In the genomic region with DNA sequence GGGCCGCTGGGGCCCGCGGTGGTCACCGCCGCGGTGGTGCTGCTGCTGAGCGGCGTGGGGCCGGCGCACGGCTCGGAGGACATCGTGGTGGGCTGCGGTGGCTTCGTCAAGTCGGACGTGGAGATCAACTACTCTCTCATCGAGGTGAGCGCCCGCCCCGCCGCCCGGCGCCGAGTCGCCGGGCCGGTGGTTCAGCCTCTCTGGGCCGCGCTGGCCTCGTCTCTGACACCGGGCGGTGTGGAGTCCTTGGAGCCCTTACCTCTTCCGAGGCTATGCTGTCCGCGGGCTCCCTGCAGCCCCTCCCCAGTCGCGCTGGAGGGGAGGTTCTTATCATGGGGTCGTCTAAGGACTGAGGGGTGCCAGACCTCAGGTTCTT, we compare ENCODE assay signal across 8 cellular contexts. TPM values are rescaled to one million over a fixed set of nuclear protein-coding genes. Genes with fewer than 3 reads are reported as not detected.
DNase-seq lines count a peak whose midpoint lies in the region; ATAC-seq, FAIRE-seq and TF ChIP-seq lines count a peak whose summit lies in the region.
"Not testable (repeated sequence)": the region's sequence is repeated elsewhere in the genome, so short reads cannot be mapped to it uniquely, and the experiment has no call there.

No MANE protein-coding gene starts in this region.

- H3K27ac Mint-ChIP-seq in CD4-positive, alpha-beta T cell; GM23338: not testable (repeated sequence)

- H3K79me2 ChIP-seq in GM23338 (replicated peaks; ENCODE audit: insufficient read depth): peaks cover 12% of the 10 kb centered on the region
- H3K79me2 ChIP-seq in K562 (ENCODE audit: control insufficient read depth, insufficient read depth, low read length): not testable (repeated sequence)

- TF ChIP-seq POLR2A in K562 (conservative IDR thresholded peaks at IDR 0.05): not testable (repeated sequence)

- H3K9me2 ChIP-seq in GM23338 (ENCODE audit: insufficient read depth): not testable (repeated sequence)

- not testable (repeated sequence) for H2AFZ ChIP-seq in GM23338; K562 (ENCODE audit: low read depth, low read length)

- not testable (repeated sequence) for H3K36me3 ChIP-seq in GM23338 (ENCODE audit: insufficient read depth); Panc1 (ENCODE audit: control insufficient read depth, insufficient read depth, low read length); K562 (ENCODE audit: control insufficient read depth, insufficient read depth, low read length); left ventricle myocardium inferior

- not testable (repeated sequence) for H3K9ac ChIP-seq in K562 (ENCODE audit: insufficient read depth in 1 of 2, low read depth in 2 of 2, low read length in 2 of 2)

- not testable (repeated sequence) for H3K9me3 Mint-ChIP-seq in CD4-positive, alpha-beta T cell; GM23338

- no CpG with 5 or more reads among the region's 39 CpGs for WGBS in K562 (ENCODE audit: insufficient coverage, low coverage, missing lambda C conversion rate)

- in situ Hi-C loops in Panc1 (cut with HindIII; ENCODE audit: low pct_unique_long_range_greater_than_20kb, low sequenced_read_pairs): not testable (repeated sequence)
- in situ Hi-C loops in K562 (cut with MboI): loop anchor here (10.0 kb wide), 1 partner anchor 1401 kb away; the partner anchor contains the start of gene NOMO3

- BruUV-seq in Panc1 (replicated peaks; lab: Mats Ljungman, UMichigan): not testable (repeated sequence)
- TSS peak; percentile 70 for BruUV-seq in K562 (replicated peaks; lab: Mats Ljungman, UMichigan)

- not testable (repeated sequence) for H3K27me3 Mint-ChIP-seq in CD4-positive, alpha-beta T cell; GM23338 (ENCODE audit: insufficient read depth, low read depth, poor library complexity)

- not testable (repeated sequence) for DNase-seq in CD4-positive, alpha-beta T cell; GM23338 (ENCODE audit: low spot score); Panc1 (ENCODE audit: low read depth, low spot score); K562 (ENCODE audit: extremely low read depth in 1 of 4, low spot score in 3 of 4); left ventricle myocardium inferior; sciatic nerve (ENCODE audit: low spot score)

- CTCF ChIA-PET in CD4-positive, alpha-beta T cell (lab: Charles Lee): interaction anchor here (1.2 kb wide), 1 partner anchor 222 kb away, joined by 4 read pairs; the partner anchor contains the start of gene NTAN1
- CTCF ChIA-PET in Panc1 (lab: Charles Lee); K562 (lab: Yijun Ruan, JAX; ENCODE audit: low intra/inter-chr PET ratio): not testable (repeated sequence)

- not testable (repeated sequence) for H4K20me1 ChIP-seq in GM23338 (replicated peaks; ENCODE audit: insufficient read depth); K562 (replicated peaks; ENCODE audit: control insufficient read depth, insufficient read depth, low read length)

- H3K4me2 ChIP-seq in GM23338; K562 (ENCODE audit: insufficient read depth, low read length): not testable (repeated sequence)

- ATAC-seq in CD4-positive, alpha-beta T cell (ENCODE audit: poor library complexity): peak; percentile 19
- ATAC-seq in GM19351 (IDR thresholded peaks at IDR 0.05; ENCODE audit: unreplicated experiment) (peak; percentile 47), GM23338 (peak; percentile 73), HG03135 (IDR thresholded peaks at IDR 0.05; ENCODE audit: unreplicated experiment) (peak; percentile 42), Panc1 (peak; percentile 67), K562 (peak; percentile 68), sciatic nerve (peak; percentile 3)

- H3F3A ChIP-seq in GM23338 (replicated peaks; ENCODE audit: low read depth): not testable (repeated sequence)

- H3K36me3 Mint-ChIP-seq in CD4-positive, alpha-beta T cell (ENCODE audit: low read depth); GM23338 (ENCODE audit: low read depth): not testable (repeated sequence)

- POLR2A ChIA-PET in CD4-positive, alpha-beta T cell (lab: Charles Lee); Panc1 (lab: Charles Lee); K562 (lab: Yijun Ruan, JAX): not testable (repeated sequence)

- H3K4me1 ChIP-seq in GM23338 (ENCODE audit: insufficient read depth); Panc1 (ENCODE audit: control insufficient read depth, insufficient read depth, low read length); K562 (replicated peaks in 1 of 2; ENCODE audit: control insufficient read depth in 2 of 2, insufficient read depth in 2 of 2, low read length in 2 of 2); left ventricle myocardium inferior: not testable (repeated sequence)

- not testable (repeated sequence) for H3K27ac ChIP-seq in CD4-positive, alpha-beta T cell (ENCODE audit: low read depth, low read length); GM23338 (ENCODE audit: low read depth); Panc1 (ENCODE audit: low read length); K562 (ENCODE audit: extremely low read depth, low read depth, low read length); left ventricle myocardium inferior (replicated peaks)

- not testable (repeated sequence) for H3K4me3 Mint-ChIP-seq in CD4-positive, alpha-beta T cell; GM23338

- H3K4me3 ChIP-seq in GM23338, K562: not testable (repeated sequence)
- H3K4me3 ChIP-seq in Panc1 (ENCODE audit: low read depth in 2 of 2, low read length in 2 of 2) (peak overlapping the region in 1 of 2 experiments; percentile 19; a peak in 2 of 4 replicates), left ventricle myocardium inferior (peak overlapping the region; percentile 50)

- not testable (repeated sequence) for H3K4me1 Mint-ChIP-seq in CD4-positive, alpha-beta T cell (ENCODE audit: low read depth); GM23338

- TF ChIP-seq CTCF in CD4-positive, alpha-beta T cell (IDR thresholded peaks at IDR 0.05); GM23338 (conservative IDR thresholded peaks at IDR 0.05; ENCODE audit: low read depth in 2 of 2); Panc1 (IDR thresholded peaks at IDR 0.05); K562 (IDR thresholded peaks at IDR 0.05 in 2 of 3, conservative IDR thresholded peaks at IDR 0.05 in 1 of 3; ENCODE audit: insufficient read depth in 2 of 3, low read depth in 1 of 3, low read length in 3 of 3); left ventricle myocardium inferior (IDR thresholded peaks at IDR 0.05; ENCODE audit: borderline replicate concordance): not testable (repeated sequence)

- intact Hi-C loops in CD4-positive, alpha-beta T cell (cut with DNase I, micrococcal nuclease); Panc1 (cut with micrococcal nuclease; ENCODE audit: unreplicated experiment); K562 (cut with micrococcal nuclease); left ventricle myocardium inferior (cut with micrococcal nuclease); sciatic nerve (cut with DNase I): not testable (repeated sequence)

- not testable (repeated sequence) for H3K9me3 ChIP-seq in CD4-positive, alpha-beta T cell (ENCODE audit: control insufficient read depth, low read length); Panc1 (ENCODE audit: control insufficient read depth, insufficient read depth, low read depth, low read length); K562 (replicated peaks; ENCODE audit: control insufficient read depth, insufficient read depth, low read depth, low read length); left ventricle myocardium inferior (replicated peaks)

- FAIRE-seq in K562 (lab: Jason Lieb, UNC): not testable (repeated sequence)

- not testable (repeated sequence) for TF ChIP-seq EP300 in K562 (IDR thresholded peaks at IDR 0.05; ENCODE audit: low read length)

- TF ChIP-seq RAD21 in K562 (CRISPR knock-in tag; conservative IDR thresholded peaks at IDR 0.05 in 1 of 2, IDR thresholded peaks at IDR 0.05 in 1 of 2): not testable (repeated sequence)

- not testable (repeated sequence) for H3K9me1 ChIP-seq in K562 (ENCODE audit: control insufficient read depth, insufficient read depth, low read length)

- H3K27me3 ChIP-seq in CD4-positive, alpha-beta T cell (ENCODE audit: control insufficient read depth, insufficient read depth, low read length); GM23338 (ENCODE audit: insufficient read depth); Panc1 (ENCODE audit: control insufficient read depth, insufficient read depth, low read length); K562 (ENCODE audit: control insufficient read depth in 2 of 2, insufficient read depth in 2 of 2, low read length in 2 of 2); left ventricle myocardium inferior (ENCODE audit: low read depth): not testable (repeated sequence)

RNA-seq across cellular contexts. Expression of gene NOMO1, which starts 0.3 kb away (rescaled TPM):
- total RNA-seq in CD4-positive, alpha-beta T cell: 10 to 100 TPM; 22.0 to 27.7 TPM
- 95.6 and 145 TPM in 2 replicates for total RNA-seq in GM23338 (2014; rRNA removed; shearing (Covaris generic))
- polyA plus RNA-seq in GM23338 (2016; fragmentation: Nextera tagmentation; extraction: Ambion mirVana): 53.7 and 55.0 TPM in 2 replicates
- total RNA-seq in Panc1 (2021; ENCODE audit: unreplicated experiment): 249 TPM
- polyA plus RNA-seq in Panc1 (2012; ENCODE audit: insufficient read length): 196 TPM
- total RNA-seq in K562 (2011; cell fraction: chromatin; rRNA removed; ENCODE audit: low replicate concordance): 81.8 and 143 TPM in 2 replicates
- total RNA-seq in K562 (2011; cell fraction: nucleolus; rRNA removed): 144 and 152 TPM in 2 replicates
- 113 and 127 TPM in 2 replicates for total RNA-seq in K562 (2011; cell fraction: nucleoplasm; rRNA removed)
- 30.3 and 49.3 TPM in 2 replicates for total RNA-seq in K562 (2014; rRNA removed)
- 39.0 and 42.1 TPM in 2 replicates for total RNA-seq in K562 (2014; rRNA removed; fragmentation: Illumina TruSeq; extraction: Trizol)
- total RNA-seq in K562 (2015; rRNA removed; fragmentation: Illumina TruSeq; extraction: Trizol): 51.4 and 51.7 TPM in 2 replicates
- 74.2 and 76.9 TPM in 2 replicates for total RNA-seq in K562 (2021)
- 34.6 and 38.7 TPM in 2 replicates for polyA plus RNA-seq in K562 (2011; rRNA removed)
- polyA plus RNA-seq in K562 (2011; cell fraction: cytosol; rRNA removed): 31.0 and 42.1 TPM in 2 replicates
- polyA plus RNA-seq in K562 (2011; cell fraction: nucleus; rRNA removed): 52.4 and 56.6 TPM in 2 replicates
- 53.8 and 76.0 TPM in 2 replicates for polyA plus RNA-seq in K562 (2012)
- 90.1 and 106 TPM in 2 replicates for polyA plus RNA-seq in K562 (2014; fragmentation: Illumina TruSeq; extraction: Trizol)
- 10 to 100 TPM; 13.3 to 21.7 TPM for polyA plus RNA-seq in K562 (2014; fragmentation: Nextera tagmentation; extraction: Ambion mirVana)
- polyA plus RNA-seq in K562 (2014; rRNA removed): 27.2 and 36.5 TPM in 2 replicates
- 52.7 and 76.2 TPM in 2 replicates for polyA minus RNA-seq in K562 (2011; rRNA and poly(A)+ RNA removed)
- polyA minus RNA-seq in K562 (2011; cell fraction: cytosol; rRNA and poly(A)+ RNA removed): 86.1 and 86.6 TPM in 2 replicates
- polyA minus RNA-seq in K562 (2011; cell fraction: nucleus; rRNA and poly(A)+ RNA removed): 15.9 and 37.3 TPM in 2 replicates
- 112 TPM for total RNA-seq in left ventricle myocardium inferior
- 52.2 TPM for total RNA-seq in sciatic nerve

Comparison
In these comparisons a context has a peak if more than half of its experiments do, and no peak if none do; other contexts are left out.
1. ATAC-seq: peak in every context shown above with its lines; median percentile 73 in GM23338; 68 in K562; 67 in Panc1; 47 in GM19351; 42 in HG03135; 19 in CD4-positive, alpha-beta T cell; 3 in sciatic nerve.